In the genomic region with DNA sequence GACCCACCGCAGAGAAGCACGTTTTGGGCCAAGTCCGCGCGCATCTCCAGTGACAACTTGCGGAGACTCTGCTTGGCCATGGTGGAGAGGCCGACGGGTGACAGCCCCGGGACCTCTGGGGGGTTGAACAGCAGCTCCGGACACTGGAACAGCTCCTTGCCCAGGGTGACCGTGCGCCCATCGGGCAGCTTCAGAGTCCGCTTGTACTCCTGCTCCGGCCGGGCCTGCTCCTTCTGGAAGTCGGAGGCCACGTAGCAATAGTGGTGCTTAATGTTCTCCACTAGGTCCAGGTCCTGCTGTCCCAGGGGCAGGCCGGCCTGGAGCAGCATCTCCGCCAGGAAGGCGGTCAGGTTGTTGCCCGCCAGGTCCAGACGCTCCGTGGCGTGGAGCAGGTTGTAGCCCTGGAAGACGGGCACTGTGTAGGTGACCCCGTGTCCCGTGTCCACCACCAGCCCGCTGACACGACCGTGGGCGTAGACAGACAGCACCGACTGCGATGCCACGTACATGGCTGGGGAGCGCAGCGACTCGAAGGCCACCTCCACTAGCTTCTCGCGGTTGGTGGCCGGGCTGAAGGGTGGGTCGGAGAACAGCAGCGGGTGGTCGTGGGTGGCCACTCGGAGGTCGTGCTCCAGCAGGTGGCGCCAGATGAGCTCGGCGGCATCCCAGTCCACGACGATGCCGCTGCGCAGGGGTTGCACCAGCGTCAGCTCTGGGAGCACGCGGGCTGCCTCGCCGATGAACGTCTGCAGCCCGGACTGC, we compare ENCODE assay signal across 16 cellular contexts. TPM values are rescaled to one million over a fixed set of nuclear protein-coding genes. Genes with fewer than 3 reads are reported as not detected.
DNase-seq lines count a peak whose midpoint lies in the region; ATAC-seq and TF ChIP-seq lines count a peak whose summit lies in the region.
"Had no signal": no experiment of that assay in that cellular context is flagged by ENCODE, and none has a peak within 500 bp of the region (broad histone marks: within the 10 kb centered on the region; RNA-seq: fewer than 3 reads in every experiment).

No MANE protein-coding gene starts in this region.

- peak; percentile 44 for TF ChIP-seq CTCF in progenitor cell of endocrine pancreas (IDR thresholded peaks at IDR 0.05; ENCODE audit: unreplicated experiment)

- H3K27ac ChIP-seq in CD4-positive, alpha-beta memory T cell (ENCODE audit: low read depth, low read length) = no peak overlapping the region
- H3K27ac ChIP-seq: adrenal gland, vagina had no signal

- peaks cover 73% of the 10 kb centered on the region for H3K4me1 Mint-ChIP-seq in activated naive CD4-positive, alpha-beta T cell treated with anti-CD3 and anti-CD28 coated beads, Interleukin-2, amount 10 ng/mL, durations not matched to agents 7 days and 5 days
- H3K4me1 Mint-ChIP-seq in activated naive CD4-positive, alpha-beta T cell treated with anti-CD3 and anti-CD28 coated beads for 36 hours (ENCODE audit: low read depth) = peaks cover 24% of the 10 kb centered on the region
- H3K4me1 Mint-ChIP-seq in activated naive CD8-positive, alpha-beta T cell treated with anti-CD3 and anti-CD28 coated beads, Interleukin-2, amount 50 U/mL, for 24 hours = peaks cover 29% of the 10 kb centered on the region
- H3K4me1 Mint-ChIP-seq in progenitor cell of endocrine pancreas (ENCODE audit: low read depth) = no peaks in the 10 kb centered on the region
- H3K4me1 Mint-ChIP-seq in CD4-positive, alpha-beta memory T cell = peaks cover 26 to 62% (median 45%) of the 10 kb centered on the region in 4 donors

- peak; percentile 12 for ATAC-seq in activated naive CD8-positive, alpha-beta T cell treated with anti-CD3 and anti-CD28 coated beads, Interleukin-2, amount 50 U/mL, for 24 hours
- ATAC-seq in GM18867 (IDR thresholded peaks at IDR 0.05; ENCODE audit: unreplicated experiment) = no peak
- no peak for ATAC-seq in GM18519 (IDR thresholded peaks at IDR 0.05; ENCODE audit: low FRiP score, unreplicated experiment)

- no peak overlapping the region for H3K4me3 ChIP-seq in CD4-positive, alpha-beta memory T cell (ENCODE audit: low read length in 2 of 2)
- H3K4me3 ChIP-seq: adrenal gland, vagina had no signal

- POLR2A ChIA-PET in HEK293T (lab: Yijun Ruan, JAX) = no interaction called here
- POLR2A ChIA-PET in CD4-positive, alpha-beta memory T cell (lab: Charles Lee; ENCODE audit: partially characterized antibody) = no interaction called here

- intact Hi-C loops in activated naive CD4-positive, alpha-beta T cell treated with anti-CD3 and anti-CD28 coated beads for 36 hours (cut with micrococcal nuclease) = no loop called here
- intact Hi-C loops in CD4-positive, alpha-beta memory T cell (cut with micrococcal nuclease) = no loop called here

- H3K4me3 Mint-ChIP-seq in activated naive CD4-positive, alpha-beta T cell treated with anti-CD3 and anti-CD28 coated beads, Interleukin-2, amount 10 ng/mL, durations not matched to agents 7 days and 5 days = no peak overlapping the region
- H3K4me3 Mint-ChIP-seq in activated naive CD4-positive, alpha-beta T cell treated with anti-CD3 and anti-CD28 coated beads for 36 hours = no peak overlapping the region
- no peak overlapping the region for H3K4me3 Mint-ChIP-seq in activated naive CD8-positive, alpha-beta T cell treated with anti-CD3 and anti-CD28 coated beads, Interleukin-2, amount 50 U/mL, for 24 hours
- no peak overlapping the region for H3K4me3 Mint-ChIP-seq in progenitor cell of endocrine pancreas (ENCODE audit: low read depth)
- H3K4me3 Mint-ChIP-seq in CD4-positive, alpha-beta memory T cell = no peak overlapping the region

- H3K9me3 ChIP-seq in CD4-positive, alpha-beta memory T cell (ENCODE audit: control insufficient read depth in 1 of 2, low read length in 2 of 2) = no peaks in the 10 kb centered on the region
- H3K9me3 ChIP-seq: adrenal gland, vagina had no signal

- peaks cover 2% of the 10 kb centered on the region for H3K9me3 Mint-ChIP-seq in activated naive CD4-positive, alpha-beta T cell treated with anti-CD3 and anti-CD28 coated beads, Interleukin-2, amount 10 ng/mL, durations not matched to agents 7 days and 5 days
- no peaks in the 10 kb centered on the region for H3K9me3 Mint-ChIP-seq in activated naive CD4-positive, alpha-beta T cell treated with anti-CD3 and anti-CD28 coated beads for 36 hours
- no peaks in the 10 kb centered on the region for H3K9me3 Mint-ChIP-seq in activated naive CD8-positive, alpha-beta T cell treated with anti-CD3 and anti-CD28 coated beads, Interleukin-2, amount 50 U/mL, for 24 hours
- H3K9me3 Mint-ChIP-seq in progenitor cell of endocrine pancreas (ENCODE audit: low read depth) = no peaks in the 10 kb centered on the region
- H3K9me3 Mint-ChIP-seq in CD4-positive, alpha-beta memory T cell = no peaks in the 10 kb centered on the region

- H3K27ac Mint-ChIP-seq in activated naive CD4-positive, alpha-beta T cell treated with anti-CD3 and anti-CD28 coated beads, Interleukin-2, amount 10 ng/mL, durations not matched to agents 7 days and 5 days = no peak overlapping the region
- no peak overlapping the region for H3K27ac Mint-ChIP-seq in activated naive CD4-positive, alpha-beta T cell treated with anti-CD3 and anti-CD28 coated beads for 36 hours
- no peak overlapping the region for H3K27ac Mint-ChIP-seq in activated naive CD8-positive, alpha-beta T cell treated with anti-CD3 and anti-CD28 coated beads, Interleukin-2, amount 50 U/mL, for 24 hours
- no peak overlapping the region for H3K27ac Mint-ChIP-seq in progenitor cell of endocrine pancreas
- no peak overlapping the region for H3K27ac Mint-ChIP-seq in CD4-positive, alpha-beta memory T cell

- peak; percentile 32 for DNase-seq in activated naive CD4-positive, alpha-beta T cell treated with anti-CD3 and anti-CD28 coated beads, Interleukin-2, amount 10 ng/mL, durations not matched to agents 7 days and 5 days
- no peak for DNase-seq in activated naive CD4-positive, alpha-beta T cell treated with anti-CD3 and anti-CD28 coated beads for 36 hours
- peak; percentile 49 for DNase-seq in HEK293T (ENCODE audit: extremely low spot score)
- peak; percentile 46 for DNase-seq in activated naive CD8-positive, alpha-beta T cell treated with anti-CD3 and anti-CD28 coated beads, Interleukin-2, amount 50 U/mL, for 24 hours
- no peak for DNase-seq in progenitor cell of endocrine pancreas (ENCODE audit: low spot score, unreplicated experiment)
- no peak for DNase-seq in CD4-positive, alpha-beta memory T cell
- DNase-seq: adrenal gland, cortex of kidney, DMS79 treated with DMSO at 0.1 percent for 48 hours, HCEC 1CT, NCI-H1092 had no signal

- peaks cover 3% of the 10 kb centered on the region for H3K36me3 Mint-ChIP-seq in activated naive CD4-positive, alpha-beta T cell treated with anti-CD3 and anti-CD28 coated beads, Interleukin-2, amount 10 ng/mL, durations not matched to agents 7 days and 5 days
- no peaks in the 10 kb centered on the region for H3K36me3 Mint-ChIP-seq in activated naive CD4-positive, alpha-beta T cell treated with anti-CD3 and anti-CD28 coated beads for 36 hours (ENCODE audit: low read depth)
- no peaks in the 10 kb centered on the region for H3K36me3 Mint-ChIP-seq in activated naive CD8-positive, alpha-beta T cell treated with anti-CD3 and anti-CD28 coated beads, Interleukin-2, amount 50 U/mL, for 24 hours (ENCODE audit: low read depth)
- no peaks in the 10 kb centered on the region for H3K36me3 Mint-ChIP-seq in progenitor cell of endocrine pancreas (ENCODE audit: insufficient read depth)
- no peaks in the 10 kb centered on the region for H3K36me3 Mint-ChIP-seq in CD4-positive, alpha-beta memory T cell

- H3K4me1 ChIP-seq in CD4-positive, alpha-beta memory T cell (ENCODE audit: insufficient read depth, low read length) = peaks cover 50% of the 10 kb centered on the region
- H3K4me1 ChIP-seq: adrenal gland, vagina had no signal

- CTCF ChIA-PET in activated naive CD4-positive, alpha-beta T cell treated with anti-CD3 and anti-CD28 coated beads, Interleukin-2, amount 10 ng/mL, durations not matched to agents 7 days and 5 days (lab: Charles Lee) = no interaction called here
- CTCF ChIA-PET in activated naive CD4-positive, alpha-beta T cell treated with anti-CD3 and anti-CD28 coated beads for 36 hours (lab: Charles Lee) = interaction anchor here (1.0 kb wide), 1 partner anchor 10 kb away, joined by 3 read pairs; no protein-coding TSS in a partner anchor
- CTCF ChIA-PET in HEK293T (lab: Yijun Ruan, JAX) = interaction anchor here (0.8 to 1.1 kb wide), 2 partner anchors 9 to 12 kb away, joined by 3 to 4 read pairs; no protein-coding TSS in a partner anchor
- CTCF ChIA-PET in CD4-positive, alpha-beta memory T cell (lab: Charles Lee; ENCODE audit: partially characterized antibody) = interaction anchor here (1.4 to 2.4 kb wide), 2 partner anchors 8 to 44 kb away, joined by 3 to 10 read pairs; no protein-coding TSS in a partner anchor

- no peaks in the 10 kb centered on the region for H3K27me3 ChIP-seq in CD4-positive, alpha-beta memory T cell (ENCODE audit: insufficient read depth, low read length)
- H3K27me3 ChIP-seq: vagina had no signal

- no peaks in the 10 kb centered on the region for H3K36me3 ChIP-seq in CD4-positive, alpha-beta memory T cell (ENCODE audit: insufficient read depth, low read length)
- H3K36me3 ChIP-seq: adrenal gland, vagina had no signal

- H3K27me3 Mint-ChIP-seq in activated naive CD4-positive, alpha-beta T cell treated with anti-CD3 and anti-CD28 coated beads, Interleukin-2, amount 10 ng/mL, durations not matched to agents 7 days and 5 days = peaks cover 58% of the 10 kb centered on the region
- peaks cover 3% of the 10 kb centered on the region for H3K27me3 Mint-ChIP-seq in activated naive CD4-positive, alpha-beta T cell treated with anti-CD3 and anti-CD28 coated beads for 36 hours (ENCODE audit: low read depth)
- H3K27me3 Mint-ChIP-seq in activated naive CD8-positive, alpha-beta T cell treated with anti-CD3 and anti-CD28 coated beads, Interleukin-2, amount 50 U/mL, for 24 hours = peaks cover 17% of the 10 kb centered on the region
- H3K27me3 Mint-ChIP-seq in progenitor cell of endocrine pancreas = peaks cover 27% of the 10 kb centered on the region
- H3K27me3 Mint-ChIP-seq in CD4-positive, alpha-beta memory T cell = no peaks in the 10 kb centered on the region

TF ChIP-seq in HEK293T, 16 proteins besides CTCF, POLR2A, EP300 and RAD21:
- TF ChIP-seq L3MBTL2 (conservative IDR thresholded peaks at IDR 0.05) (peak; percentile 44; the same call in 1 of the 2 replicates), SUZ12 (IDR thresholded peaks at IDR 0.05) (no peak)

RNA-seq across cellular contexts. Expression of a gene that starts 0.7 kb away (rescaled TPM):
- not detected for total RNA-seq in activated naive CD4-positive, alpha-beta T cell treated with anti-CD3 and anti-CD28 coated beads for 36 hours
- not detected in 2 replicates for total RNA-seq in progenitor cell of endocrine pancreas
- total RNA-seq in CD4-positive, alpha-beta memory T cell = not detected
- polyA plus RNA-seq in CD4-positive, alpha-beta memory T cell = not detected
- total RNA-seq: adrenal gland, fibroblast of lung, NCI-H460, vagina had no signal
- polyA plus RNA-seq: adrenal gland, fibroblast of lung had no signal

RNA-seq across cellular contexts. Expression of a gene that starts 23.6 kb away (rescaled TPM):
- not detected for total RNA-seq in activated naive CD4-positive, alpha-beta T cell treated with anti-CD3 and anti-CD28 coated beads for 36 hours
- not detected in 2 replicates for total RNA-seq in progenitor cell of endocrine pancreas
- not detected for total RNA-seq in CD4-positive, alpha-beta memory T cell
- not detected for polyA plus RNA-seq in CD4-positive, alpha-beta memory T cell
- total RNA-seq: adrenal gland, fibroblast of lung, NCI-H460, vagina had no signal
- polyA plus RNA-seq: adrenal gland, fibroblast of lung had no signal

Comparison
In these comparisons a context has a peak if more than half of its experiments do, and no peak if none do; other contexts are left out.
1. DNase-seq: peak in activated naive CD4-positive, alpha-beta T cell treated with anti-CD3 and anti-CD28 coated beads, Interleukin-2, amount 10 ng/mL, durations not matched to agents 7 days and 5 days (single experiment), HEK293T (single experiment) and activated naive CD8-positive, alpha-beta T cell treated with anti-CD3 and anti-CD28 coated beads, Interleukin-2, amount 50 U/mL, for 24 hours (single experiment); none in activated naive CD4-positive, alpha-beta T cell treated with anti-CD3 and anti-CD28 coated beads for 36 hours (single experiment), progenitor cell of endocrine pancreas (single experiment) and CD4-positive, alpha-beta memory T cell (0 of 5).